8 cellular contexts compared by ENCODE assay signal in the genomic region with DNA sequence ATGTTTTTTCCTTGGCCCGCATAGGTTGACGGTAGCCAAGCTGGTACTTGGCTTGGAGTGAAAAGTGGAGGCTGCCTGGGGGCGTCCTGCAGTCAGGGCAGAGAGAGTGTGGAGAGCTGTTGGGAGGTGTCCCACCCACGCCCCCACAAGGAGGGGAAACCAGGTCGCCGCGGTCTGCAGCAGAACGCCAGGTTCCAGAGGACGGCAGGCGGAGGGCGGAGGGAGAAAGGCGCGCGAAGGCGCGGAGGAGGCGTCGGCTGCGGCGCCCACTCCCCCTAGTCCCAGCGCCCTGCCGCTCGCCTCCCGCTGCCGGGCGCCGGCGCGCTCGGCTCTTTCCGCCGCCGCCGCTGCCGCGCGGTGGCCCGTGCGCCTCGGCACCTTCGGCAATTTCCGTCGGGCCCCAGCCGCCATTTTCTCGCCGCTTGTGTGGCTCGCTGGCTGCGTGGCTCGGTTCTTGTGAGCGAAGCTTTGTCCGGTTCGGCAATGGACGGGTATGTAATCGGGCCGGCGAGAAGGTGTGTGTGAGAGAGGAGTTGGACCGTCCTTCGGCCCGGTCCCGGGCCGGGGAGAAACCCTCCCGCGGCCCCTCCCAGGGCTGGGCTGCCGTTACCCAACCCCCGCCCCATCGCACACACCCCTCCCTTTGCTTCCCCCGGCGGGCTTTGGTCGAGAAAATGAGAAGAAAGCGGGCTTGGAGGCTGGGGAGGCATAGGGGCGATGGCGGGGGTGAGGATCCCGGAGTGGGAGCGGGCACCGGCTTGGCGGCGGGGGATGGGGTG. TPM values are rescaled to one million over a fixed set of nuclear protein-coding genes. Genes with fewer than 3 reads are reported as not detected.
DNase-seq lines count a peak whose midpoint lies in the region; ATAC-seq and TF ChIP-seq lines count a peak whose summit lies in the region.

A gene with protein sequence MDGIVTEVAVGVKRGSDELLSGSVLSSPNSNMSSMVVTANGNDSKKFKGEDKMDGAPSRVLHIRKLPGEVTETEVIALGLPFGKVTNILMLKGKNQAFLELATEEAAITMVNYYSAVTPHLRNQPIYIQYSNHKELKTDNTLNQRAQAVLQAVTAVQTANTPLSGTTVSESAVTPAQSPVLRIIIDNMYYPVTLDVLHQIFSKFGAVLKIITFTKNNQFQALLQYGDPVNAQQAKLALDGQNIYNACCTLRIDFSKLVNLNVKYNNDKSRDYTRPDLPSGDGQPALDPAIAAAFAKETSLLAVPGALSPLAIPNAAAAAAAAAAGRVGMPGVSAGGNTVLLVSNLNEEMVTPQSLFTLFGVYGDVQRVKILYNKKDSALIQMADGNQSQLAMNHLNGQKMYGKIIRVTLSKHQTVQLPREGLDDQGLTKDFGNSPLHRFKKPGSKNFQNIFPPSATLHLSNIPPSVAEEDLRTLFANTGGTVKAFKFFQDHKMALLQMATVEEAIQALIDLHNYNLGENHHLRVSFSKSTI (plus strand): TSS at position 403 of the 779 bp plus-strand sequence. CDS start 81 bp downstream, at position 484.

- H3K4me1 Mint-ChIP-seq in dendritic cell treated with granulocyte-macrophage colony-stimulating factor and Interleukin-4, amounts not matched to agents 40 ng/mL and 50 ng/mL, for 4 days (ENCODE audit: low read depth) = peaks cover 15% of the 10 kb centered on the region

- H3K4me3 Mint-ChIP-seq in dendritic cell treated with granulocyte-macrophage colony-stimulating factor and Interleukin-4, amounts not matched to agents 40 ng/mL and 50 ng/mL, for 4 days = peak within 1 kb of the TSS; percentile 84

- H3K27ac Mint-ChIP-seq in dendritic cell treated with granulocyte-macrophage colony-stimulating factor and Interleukin-4, amounts not matched to agents 40 ng/mL and 50 ng/mL, for 4 days = peak within 1 kb of the TSS; percentile 94

- peaks cover 40% of the 10 kb centered on the region for H3K36me3 Mint-ChIP-seq in dendritic cell treated with granulocyte-macrophage colony-stimulating factor and Interleukin-4, amounts not matched to agents 40 ng/mL and 50 ng/mL, for 4 days (ENCODE audit: low read depth)

- intact Hi-C loops in dendritic cell treated with granulocyte-macrophage colony-stimulating factor and Interleukin-4, amounts not matched to agents 40 ng/mL and 50 ng/mL, for 4 days (cut with micrococcal nuclease) = no loop called here

- peak within 1 kb of the TSS; percentile 84 to 89 for H3K9ac ChIP-seq in liver (ENCODE audit: low read depth in 1 of 2, low read length in 2 of 2)

- peaks cover 0 to 3% (median under 1%) of the 10 kb centered on the region in 4 donors for H3K36me3 ChIP-seq in liver (ENCODE audit: control insufficient read depth in 4 of 4, insufficient read depth in 3 of 4, low read depth in 1 of 4, low read length in 3 of 4)

- WGBS in liver = under 1% methylated on average over 77 of the region's 77 CpGs

- H3K9me3 Mint-ChIP-seq in dendritic cell treated with granulocyte-macrophage colony-stimulating factor and Interleukin-4, amounts not matched to agents 40 ng/mL and 50 ng/mL, for 4 days = no peaks in the 10 kb centered on the region

- ATAC-seq in HG03442 (IDR thresholded peaks at IDR 0.05; ENCODE audit: unreplicated experiment) = peak; percentile 95

- TF ChIP-seq RAD21 in liver (IDR thresholded peaks at IDR 0.05) = no peak

- H3K4me3 ChIP-seq in liver (ENCODE audit: low read depth in 1 of 3, low read length in 3 of 3) = peak within 1 kb of the TSS; percentile 75 to 99 (median 93)

- DNase-seq in C1 segment of cervical spinal cord (lab: John Stamatoyannopoulos, UW) (peak; percentile 60 to 97 (median 90)), GM19240 (ENCODE audit: insufficient read length, low spot score) (peak; percentile 69), NCI-H526 (lab: John Stamatoyannopoulos, UW) (peak; percentile 55 to 92)
- peak; percentile 75 to 76 for DNase-seq in activated CD4-positive, alpha-beta T cell treated with anti-CD3 and anti-CD28 coated beads, Interleukin-2, amount 50 U/mL, for 4 hours
- DNase-seq in stimulated activated CD4-positive, alpha-beta T cell treated with anti-CD3 and anti-CD28 coated beads, Interleukin-4, amount 100 ng/mL, for 24 hours = peak; percentile 83

- peak within 1 kb of the TSS; percentile 92 to 93 for H3K27ac ChIP-seq in liver (ENCODE audit: low read depth in 1 of 2, low read length in 2 of 2)

- H3K27me3 Mint-ChIP-seq in dendritic cell treated with granulocyte-macrophage colony-stimulating factor and Interleukin-4, amounts not matched to agents 40 ng/mL and 50 ng/mL, for 4 days = peaks cover 5% of the 10 kb centered on the region

- H3K9me3 ChIP-seq in liver (ENCODE audit: control insufficient read depth in 4 of 4, low read length in 3 of 4) = no peaks in the 10 kb centered on the region

- H3K4me1 ChIP-seq in liver (ENCODE audit: control insufficient read depth in 4 of 4, insufficient read depth in 4 of 4, low read length in 3 of 4) = peaks cover 0 to 12% (median 8%) of the 10 kb centered on the region in 4 donors

- TF ChIP-seq CTCF in liver (IDR thresholded peaks at IDR 0.05; ENCODE audit: low read depth, low read length, missing input control) = no peak

- no peaks in the 10 kb centered on the region for H3K27me3 ChIP-seq in liver (ENCODE audit: control insufficient read depth in 4 of 4, insufficient read depth in 4 of 4, low read length in 3 of 4)

TF ChIP-seq in liver, 16 proteins besides CTCF, POLR2A, EP300 and RAD21:
- no peak for TF ChIP-seq FOXA1 (IDR thresholded peaks at IDR 0.05)
- peak; percentile 97 for TF ChIP-seq YY1 (IDR thresholded peaks at IDR 0.05)
- no peak for TF ChIP-seq NR2F2 (IDR thresholded peaks at IDR 0.05)
- no peak for TF ChIP-seq HNF4A (conservative IDR thresholded peaks at IDR 0.05)
- no peak for TF ChIP-seq GABPA (IDR thresholded peaks at IDR 0.05 in 1 of 2, conservative IDR thresholded peaks at IDR 0.05 in 1 of 2)
- no peak for TF ChIP-seq HNF4G (IDR thresholded peaks at IDR 0.05)
- TF ChIP-seq, protein P1, sequence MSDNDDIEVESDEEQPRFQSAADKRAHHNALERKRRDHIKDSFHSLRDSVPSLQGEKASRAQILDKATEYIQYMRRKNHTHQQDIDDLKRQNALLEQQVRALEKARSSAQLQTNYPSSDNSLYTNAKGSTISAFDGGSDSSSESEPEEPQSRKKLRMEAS (IDR thresholded peaks at IDR 0.05) = no peak
- TF ChIP-seq JUND (IDR thresholded peaks at IDR 0.05) = no peak

RNA-seq across cellular contexts. Expression of the gene that starts here (rescaled TPM):
- total RNA-seq in liver = 10 to 100 TPM; 12.2 to 14.6 TPM
- polyA plus RNA-seq in liver = 1 to 10 TPM; 2.5 to 5.8 TPM

Comparison
In these comparisons a context has a peak if more than half of its experiments do, and no peak if none do; other contexts are left out.
1. Peak in every context shown above with its lines: DNase-seq, ATAC-seq, H3K4me3 ChIP-seq and H3K27ac ChIP-seq.